In genomic region chr1:164685656-164686055, GRCh38 we compare ENCODE assay signal across 18 cellular contexts.
DNase-seq lines count a peak whose midpoint lies in the region; ATAC-seq and TF ChIP-seq lines count a peak whose summit lies in the region.
"Had no signal": no experiment of that assay in that cellular context is flagged by ENCODE, and none has a peak within 500 bp of the region (broad histone marks: within the 10 kb centered on the region; RNA-seq: fewer than 3 reads in every experiment).

No MANE protein-coding gene starts in this region.

- H3K4me2 ChIP-seq in SK-N-SH = no peak overlapping the region

- no peaks in the 10 kb centered on the region for H3F3A ChIP-seq in SK-N-SH (replicated peaks; ENCODE audit: insufficient read depth)

- 84% methylated on average over 2 of the region's 2 CpGs for WGBS in SK-N-SH (ENCODE audit: low lambda C conversion rate)

- H3K4me1 ChIP-seq in SK-N-SH (ENCODE audit: control insufficient read depth in 1 of 2, insufficient read depth in 2 of 2, low read depth in 1 of 2, low read length in 1 of 2) = peaks cover 6 to 9% of the 10 kb centered on the region in 2 experiments; a peak in 2 of 4 replicates

- H3K36me3 ChIP-seq in SK-N-SH (replicated peaks in 1 of 2; ENCODE audit: control insufficient read depth in 1 of 2, insufficient read depth in 2 of 2, low read length in 1 of 2) (no peaks in the 10 kb centered on the region), SK-N-MC (ENCODE audit: insufficient read depth, low read length) (0 out of 2 replicates have a peak, but pooled peaks cover 3% of the 10 kb centered on the region)

- H3K79me2 ChIP-seq in SK-N-SH (ENCODE audit: insufficient read depth) = no peaks in the 10 kb centered on the region

- CTCF ChIA-PET in SK-N-SH (lab: Yijun Ruan, JAX) = no interaction called here

- H3K9ac ChIP-seq in SK-N-SH = no peak overlapping the region
- H3K9ac ChIP-seq in SK-N-MC (ENCODE audit: insufficient read length) = peak overlapping the region; percentile 9

- H2AFZ ChIP-seq in SK-N-SH (ENCODE audit: low read depth) = no peak overlapping the region

- H3K36me3 Mint-ChIP-seq in type B pancreatic cell (peaks cover 36% of the 10 kb centered on the region), HFFc6 (ENCODE audit: low read depth) (no peaks in the 10 kb centered on the region)
- H3K36me3 Mint-ChIP-seq: CD4-positive, CD25-positive, alpha-beta regulatory T cell had no signal

- peaks cover 6% of the 10 kb centered on the region for H3K9me3 Mint-ChIP-seq in type B pancreatic cell
- no peaks in the 10 kb centered on the region for H3K9me3 Mint-ChIP-seq in HFFc6

- peak overlapping the region; percentile 61 for H3K27ac Mint-ChIP-seq in type B pancreatic cell
- no peak overlapping the region for H3K27ac Mint-ChIP-seq in HFFc6
- H3K27ac Mint-ChIP-seq: CD4-positive, CD25-positive, alpha-beta regulatory T cell had no signal

- no peaks in the 10 kb centered on the region for H3K27me3 ChIP-seq in SK-N-SH (ENCODE audit: insufficient read depth)

- no peak overlapping the region for H3K27ac ChIP-seq in SK-N-SH (ENCODE audit: low read depth in 2 of 2, low read length in 1 of 2)
- peak overlapping the region; percentile 34 for H3K27ac ChIP-seq in SK-N-MC

- H4K20me1 ChIP-seq in SK-N-SH (ENCODE audit: insufficient read depth) = no peaks in the 10 kb centered on the region

- TF ChIP-seq EP300 in SK-N-SH (IDR thresholded peaks at IDR 0.05; ENCODE audit: borderline replicate concordance in 1 of 2, low read depth in 1 of 2, low read length in 1 of 2) = no peak

- POLR2A ChIA-PET in SK-N-SH (lab: Yijun Ruan, JAX) = no interaction called here

- TF ChIP-seq CTCF in SK-N-SH (IDR thresholded peaks at IDR 0.05) = no peak
- no peak for TF ChIP-seq CTCF in type B pancreatic cell (conservative IDR thresholded peaks at IDR 0.05)
- no peak for TF ChIP-seq CTCF in HFFc6 (IDR thresholded peaks at IDR 0.05)

- H3K9me3 ChIP-seq in SK-N-SH = no peaks in the 10 kb centered on the region
- H3K9me3 ChIP-seq in SK-N-MC (ENCODE audit: low read depth, low read length) = no peaks in the 10 kb centered on the region

- H3K4me3 ChIP-seq in SK-N-SH (ENCODE audit: low read depth in 2 of 2, low read length in 1 of 2) (no peak overlapping the region), SK-N-MC (no peak overlapping the region)

- H3K4me3 Mint-ChIP-seq in type B pancreatic cell (no peak overlapping the region), HFFc6 (no peak overlapping the region)
- H3K4me3 Mint-ChIP-seq: CD4-positive, CD25-positive, alpha-beta regulatory T cell had no signal

- ATAC-seq in SK-N-SH treated with all-trans-retinoic acid at 6 μM for 48 hours (0 out of 3 replicates have a peak, but pooled peaks have one; percentile 29), HG02870 (IDR thresholded peaks at IDR 0.05; ENCODE audit: unreplicated experiment) (no peak), HG03439 (IDR thresholded peaks at IDR 0.05; ENCODE audit: unreplicated experiment) (no peak)
- ATAC-seq: HCT116 had no signal

- no peak for DNase-seq in SK-N-SH
- no peak for DNase-seq in SK-N-MC (ENCODE audit: low read depth, low spot score)
- peak; percentile 69 for DNase-seq in islet precursor cell
- DNase-seq in type B pancreatic cell (ENCODE audit: extremely low spot score, unreplicated experiment) = no peak
- DNase-seq in HFFc6 = no peak
- DNase-seq: 8988T; CD4-positive, CD25-positive, alpha-beta regulatory T cell; COR-L47; GF-D8; NCI-H1105 treated with DMSO at 0.1 percent for 48 hours; NCI-H1694; NK-92 treated with Interleukin-12 subunit alpha and Interleukin-12 subunit beta, amount 100 ng/mL, for 24 hours; RPMI8226; SIG-M5 had no signal

- H3K27me3 Mint-ChIP-seq in type B pancreatic cell = no peaks in the 10 kb centered on the region
- no peaks in the 10 kb centered on the region for H3K27me3 Mint-ChIP-seq in HFFc6 (ENCODE audit: insufficient read depth)
- H3K27me3 Mint-ChIP-seq: CD4-positive, CD25-positive, alpha-beta regulatory T cell had no signal

- no peak for TF ChIP-seq RAD21 in SK-N-SH (IDR thresholded peaks at IDR 0.05; ENCODE audit: low read length)

- H3K4me1 Mint-ChIP-seq in type B pancreatic cell (ENCODE audit: unreplicated experiment) = peaks cover 57% of the 10 kb centered on the region
- H3K4me1 Mint-ChIP-seq in HFFc6 (ENCODE audit: low read depth) = no peaks in the 10 kb centered on the region
- H3K4me1 Mint-ChIP-seq: CD4-positive, CD25-positive, alpha-beta regulatory T cell had no signal

- no peaks in the 10 kb centered on the region for H3K9me2 ChIP-seq in SK-N-SH

TF ChIP-seq in SK-N-SH treated with all-trans-retinoic acid at 6 μM for 48 hours, 23 proteins besides CTCF, POLR2A, EP300 and RAD21 (continues in another document):
- TF ChIP-seq ARNTL (CRISPR knock-in tag; IDR thresholded peaks at IDR 0.05; ENCODE audit: borderline replicate concordance, low read depth) = no peak
- TF ChIP-seq RARB (CRISPR knock-in tag; IDR thresholded peaks at IDR 0.05) = no peak
- no peak for TF ChIP-seq CREB5 (CRISPR knock-in tag; IDR thresholded peaks at IDR 0.05; ENCODE audit: low read depth)
- no peak for TF ChIP-seq ZFP30 (CRISPR knock-in tag; IDR thresholded peaks at IDR 0.05)
- no peak for TF ChIP-seq OSR1 (CRISPR knock-in tag; IDR thresholded peaks at IDR 0.05)
- TF ChIP-seq PATZ1 (CRISPR knock-in tag; IDR thresholded peaks at IDR 0.05; ENCODE audit: borderline replicate concordance) = no peak
- no peak for TF ChIP-seq CSDC2 (CRISPR knock-in tag; IDR thresholded peaks at IDR 0.05)
- TF ChIP-seq TOX (CRISPR knock-in tag; IDR thresholded peaks at IDR 0.05; ENCODE audit: borderline replicate concordance) = no peak
- TF ChIP-seq ZNF565 (CRISPR knock-in tag; conservative IDR thresholded peaks at IDR 0.05; ENCODE audit: low read depth) = no peak

TF ChIP-seq in SK-N-SH, 30 proteins besides CTCF, POLR2A, EP300 and RAD21 (continues in another document):
- TF ChIP-seq, protein P1, sequence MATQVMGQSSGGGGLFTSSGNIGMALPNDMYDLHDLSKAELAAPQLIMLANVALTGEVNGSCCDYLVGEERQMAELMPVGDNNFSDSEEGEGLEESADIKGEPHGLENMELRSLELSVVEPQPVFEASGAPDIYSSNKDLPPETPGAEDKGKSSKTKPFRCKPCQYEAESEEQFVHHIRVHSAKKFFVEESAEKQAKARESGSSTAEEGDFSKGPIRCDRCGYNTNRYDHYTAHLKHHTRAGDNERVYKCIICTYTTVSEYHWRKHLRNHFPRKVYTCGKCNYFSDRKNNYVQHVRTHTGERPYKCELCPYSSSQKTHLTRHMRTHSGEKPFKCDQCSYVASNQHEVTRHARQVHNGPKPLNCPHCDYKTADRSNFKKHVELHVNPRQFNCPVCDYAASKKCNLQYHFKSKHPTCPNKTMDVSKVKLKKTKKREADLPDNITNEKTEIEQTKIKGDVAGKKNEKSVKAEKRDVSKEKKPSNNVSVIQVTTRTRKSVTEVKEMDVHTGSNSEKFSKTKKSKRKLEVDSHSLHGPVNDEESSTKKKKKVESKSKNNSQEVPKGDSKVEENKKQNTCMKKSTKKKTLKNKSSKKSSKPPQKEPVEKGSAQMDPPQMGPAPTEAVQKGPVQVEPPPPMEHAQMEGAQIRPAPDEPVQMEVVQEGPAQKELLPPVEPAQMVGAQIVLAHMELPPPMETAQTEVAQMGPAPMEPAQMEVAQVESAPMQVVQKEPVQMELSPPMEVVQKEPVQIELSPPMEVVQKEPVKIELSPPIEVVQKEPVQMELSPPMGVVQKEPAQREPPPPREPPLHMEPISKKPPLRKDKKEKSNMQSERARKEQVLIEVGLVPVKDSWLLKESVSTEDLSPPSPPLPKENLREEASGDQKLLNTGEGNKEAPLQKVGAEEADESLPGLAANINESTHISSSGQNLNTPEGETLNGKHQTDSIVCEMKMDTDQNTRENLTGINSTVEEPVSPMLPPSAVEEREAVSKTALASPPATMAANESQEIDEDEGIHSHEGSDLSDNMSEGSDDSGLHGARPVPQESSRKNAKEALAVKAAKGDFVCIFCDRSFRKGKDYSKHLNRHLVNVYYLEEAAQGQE (IDR thresholded peaks at IDR 0.05; ENCODE audit: low read depth, low read length) = no peak
- TF ChIP-seq ZBTB33 (IDR thresholded peaks at IDR 0.05; ENCODE audit: borderline replicate concordance, low read depth) (no peak), ELF1 (IDR thresholded peaks at IDR 0.05) (no peak), CHD2 (IDR thresholded peaks at IDR 0.05; ENCODE audit: low read length, partially characterized antibody) (no peak), RXRA (IDR thresholded peaks at IDR 0.05; ENCODE audit: borderline replicate concordance, low read depth) (no peak), JUND (IDR thresholded peaks at IDR 0.05) (no peak), RCOR1 (IDR thresholded peaks at IDR 0.05; ENCODE audit: low read length) (no peak), USF2 (IDR thresholded peaks at IDR 0.05; ENCODE audit: borderline replicate concordance, low read depth, low read length) (no peak)
